ENCODE assay signal across 12 cellular contexts in the genomic region with DNA sequence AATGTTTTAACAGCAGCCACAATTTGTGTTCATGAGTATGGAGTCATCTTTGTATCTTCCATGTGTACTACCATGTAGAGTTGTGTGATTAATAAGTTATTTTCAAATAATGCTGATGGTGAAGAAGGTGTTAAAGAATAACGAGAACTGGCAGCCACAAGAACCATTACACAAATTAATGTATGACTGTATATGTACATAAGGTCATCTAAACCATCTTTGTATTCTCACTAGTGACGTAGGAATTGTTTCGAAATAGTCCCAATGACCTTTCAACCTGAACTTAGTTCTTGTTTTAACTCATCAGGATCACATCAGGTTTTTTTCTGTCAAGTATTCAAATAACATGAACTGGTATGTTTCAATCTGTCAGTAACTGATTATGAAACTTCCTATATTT. TPM values are rescaled to one million over a fixed set of nuclear protein-coding genes. Genes with fewer than 3 reads are reported as not detected.
DNase-seq lines count a peak whose midpoint lies in the region; ATAC-seq, FAIRE-seq and TF ChIP-seq lines count a peak whose summit lies in the region.
"Had no signal": no experiment of that assay in that cellular context is flagged by ENCODE, and none has a peak within 500 bp of the region (broad histone marks: within the 10 kb centered on the region; RNA-seq: fewer than 3 reads in every experiment).

No MANE protein-coding gene starts in this region.

- H3K27me3 Mint-ChIP-seq in activated T-cell treated with anti-CD3 and anti-CD28 coated beads, Interleukin-2, amount 50 U/mL, for 4 hours (ENCODE audit: low read depth), result no peaks in the 10 kb centered on the region
- H3K27me3 Mint-ChIP-seq: brain had no signal

- no peaks in the 10 kb centered on the region for H3K4me1 Mint-ChIP-seq in activated T-cell treated with anti-CD3 and anti-CD28 coated beads, Interleukin-2, amount 50 U/mL, for 4 hours (ENCODE audit: low read depth)
- H3K4me1 Mint-ChIP-seq: brain had no signal

- no peak for FAIRE-seq in GM12892 (lab: Jason Lieb, UNC)

- no peaks in the 10 kb centered on the region for H3K36me3 ChIP-seq in GM06990 (ENCODE audit: control insufficient read depth, insufficient read depth, low read length)
- H3K36me3 ChIP-seq: upper lobe of left lung had no signal

- DNase-seq in GM06990 (ENCODE audit: extremely low read depth, insufficient read length) (peak; percentile 62), NB4 (ENCODE audit: low read depth) (peak; percentile 28), GM12892 (ENCODE audit: insufficient read length) (no peak), retina (no peak)
- no peak for DNase-seq in activated T-cell treated with anti-CD3 and anti-CD28 coated beads, Interleukin-2, amount 50 U/mL, for 4 hours
- DNase-seq in activated effector memory CD4-positive, alpha-beta T cell treated with anti-CD3 and anti-CD28 coated beads, Interleukin-2, amount 50 U/mL, for 16 hours, result no peak
- DNase-seq: foreskin keratinocyte, PC-3, upper lobe of left lung had no signal

- H3K4me3 Mint-ChIP-seq in activated T-cell treated with anti-CD3 and anti-CD28 coated beads, Interleukin-2, amount 50 U/mL, for 4 hours, result no peak overlapping the region
- H3K4me3 Mint-ChIP-seq: brain had no signal

- TF ChIP-seq POLR2A in NB4 (IDR thresholded peaks at IDR 0.05; ENCODE audit: extremely low read depth, insufficient read length) (no peak), GM12892 (IDR thresholded peaks at IDR 0.05; ENCODE audit: low read depth, low read length) (no peak)

- no peaks in the 10 kb centered on the region for H3K9me3 Mint-ChIP-seq in activated T-cell treated with anti-CD3 and anti-CD28 coated beads, Interleukin-2, amount 50 U/mL, for 4 hours
- H3K9me3 Mint-ChIP-seq: brain had no signal

- H3K36me3 Mint-ChIP-seq in activated T-cell treated with anti-CD3 and anti-CD28 coated beads, Interleukin-2, amount 50 U/mL, for 4 hours (ENCODE audit: insufficient read depth), result no peaks in the 10 kb centered on the region
- H3K36me3 Mint-ChIP-seq: brain had no signal

- TF ChIP-seq CTCF in GM06990 (IDR thresholded peaks at IDR 0.05; ENCODE audit: insufficient read depth, low read length, poor library complexity, severe bottlenecking) (no peak), NB4 (IDR thresholded peaks at IDR 0.05; ENCODE audit: low read depth, low read length) (no peak)

- H3K27me3 ChIP-seq in GM06990 (replicated peaks; ENCODE audit: control insufficient read depth, insufficient read depth, low read length), result no peaks in the 10 kb centered on the region
- H3K27me3 ChIP-seq: foreskin keratinocyte, upper lobe of left lung had no signal

- ATAC-seq in GM19397 (IDR thresholded peaks at IDR 0.05; ENCODE audit: unreplicated experiment) (peak; percentile 98), HG02970 (IDR thresholded peaks at IDR 0.05; ENCODE audit: low FRiP score, unreplicated experiment) (peak; percentile 98)
- no peak for ATAC-seq in activated T-cell treated with anti-CD3 and anti-CD28 coated beads, Interleukin-2, amount 50 U/mL, for 4 hours
- ATAC-seq: foreskin keratinocyte, PC-3 had no signal

- H3K4me3 ChIP-seq in GM06990 (replicated peaks; ENCODE audit: low read depth, low read length), result no peak overlapping the region
- no peak overlapping the region for H3K4me3 ChIP-seq in NB4 (ENCODE audit: low read depth, low read length)
- H3K4me3 ChIP-seq: upper lobe of left lung had no signal

RNA-seq across cellular contexts. Expression of gene NOCT, which starts 48.3 kb away (rescaled TPM):
- total RNA-seq in activated T-cell treated with anti-CD3 and anti-CD28 coated beads, Interleukin-2, amount 50 U/mL, for 4 hours, result 10 to 100 TPM; 23.2 to 25.8 (median 23.7) TPM
- 7.2 TPM for polyA plus RNA-seq in GM12892 (2012; ENCODE audit: missing spikeins)

Comparison
In these comparisons a context has a peak if more than half of its experiments do, and no peak if none do; other contexts are left out.
1. DNase-seq: peak in GM06990 (single experiment) and NB4 (single experiment); none in activated T-cell treated with anti-CD3 and anti-CD28 coated beads, Interleukin-2, amount 50 U/mL, for 4 hours (single experiment), activated effector memory CD4-positive, alpha-beta T cell treated with anti-CD3 and anti-CD28 coated beads, Interleukin-2, amount 50 U/mL, for 16 hours (single experiment), GM12892 (single experiment) and retina (single experiment).
2. ATAC-seq: peak in GM19397 (single experiment) and HG02970 (single experiment); none in activated T-cell treated with anti-CD3 and anti-CD28 coated beads, Interleukin-2, amount 50 U/mL, for 4 hours (0 of 2).